In the genomic region with DNA sequence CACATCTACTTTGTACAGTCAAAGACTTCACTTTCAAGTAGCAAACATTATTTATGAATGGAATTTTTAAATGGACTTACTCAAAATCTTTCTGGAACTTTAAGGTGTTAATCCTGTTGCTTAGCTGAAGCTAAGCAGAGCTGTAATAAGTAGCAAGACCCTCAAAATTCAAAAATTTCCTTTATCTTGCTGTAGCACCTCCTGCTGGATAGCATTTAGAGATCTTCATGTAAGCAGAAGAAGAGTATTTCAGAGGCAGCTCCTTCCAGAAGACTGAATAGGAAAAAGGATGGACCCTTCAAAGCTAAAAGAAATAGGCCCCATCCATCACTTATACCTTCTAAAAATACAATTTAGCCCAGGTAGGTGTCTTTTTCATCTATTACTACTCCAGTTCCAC, we compare ENCODE assay signal across 8 cellular contexts. TPM values are rescaled to one million over a fixed set of nuclear protein-coding genes. Genes with fewer than 3 reads are reported as not detected.
A peak's percentile ranks its signal among the peaks of the same experiment; 100 is the strongest.
DNase-seq lines count a peak whose midpoint lies in the region; ATAC-seq and TF ChIP-seq lines count a peak whose summit lies in the region.

No MANE protein-coding gene starts in this region.

- TF ChIP-seq POLR2A in vagina (IDR thresholded peaks at IDR 0.05) = no peak

- in situ Hi-C loops in SK-MEL-5 (cut with HindIII; ENCODE audit: low pct_unique_long_range_greater_than_20kb, low sequenced_read_pairs) = no loop called here

- DNase-seq in stimulated activated naive CD8-positive, alpha-beta T cell treated with anti-CD3 and anti-CD28 coated beads, Interleukin-15, Interleukin-2, amounts not matched to agents 100 U/mL and 50 U/mL, for 24 hours = no peak
- DNase-seq in SK-MEL-5 (ENCODE audit: low read depth, low spot score) (peak; percentile 11), fibroblast of mammary gland (ENCODE audit: low read depth) (no peak), vagina (ENCODE audit: extremely low spot score in 2 of 2) (no peak), H7 (no peak), NOMO-1 treated with DMSO at 0.1 percent for 48 hours (lab: John Stamatoyannopoulos, UW; ENCODE audit: unreplicated experiment) (no peak)

- no peak for ATAC-seq in stimulated activated naive CD8-positive, alpha-beta T cell treated with anti-CD3 and anti-CD28 coated beads, Interleukin-15, Interleukin-2, amounts not matched to agents 100 U/mL and 50 U/mL, for 24 hours
- no peak for ATAC-seq in GM19452 (IDR thresholded peaks at IDR 0.05; ENCODE audit: unreplicated experiment)

- peaks cover 70% of the 10 kb centered on the region for H3K4me1 Mint-ChIP-seq in stimulated activated naive CD8-positive, alpha-beta T cell treated with anti-CD3 and anti-CD28 coated beads, Interleukin-15, Interleukin-2, amounts not matched to agents 100 ng/mL and 50 ng/mL, for 24 hours (ENCODE audit: low read depth)

- H3K27me3 Mint-ChIP-seq in stimulated activated naive CD8-positive, alpha-beta T cell treated with anti-CD3 and anti-CD28 coated beads, Interleukin-15, Interleukin-2, amounts not matched to agents 100 ng/mL and 50 ng/mL, for 24 hours = no peaks in the 10 kb centered on the region

- H3K36me3 Mint-ChIP-seq in stimulated activated naive CD8-positive, alpha-beta T cell treated with anti-CD3 and anti-CD28 coated beads, Interleukin-15, Interleukin-2, amounts not matched to agents 100 ng/mL and 50 ng/mL, for 24 hours (ENCODE audit: low read depth) = no peaks in the 10 kb centered on the region

- peaks cover 50% of the 10 kb centered on the region for H3K4me1 ChIP-seq in vagina

- H3K4me3 Mint-ChIP-seq in stimulated activated naive CD8-positive, alpha-beta T cell treated with anti-CD3 and anti-CD28 coated beads, Interleukin-15, Interleukin-2, amounts not matched to agents 100 ng/mL and 50 ng/mL, for 24 hours = peak overlapping the region; percentile 2

- no peaks in the 10 kb centered on the region for H3K9me3 ChIP-seq in vagina

- H3K4me3 ChIP-seq in fibroblast of mammary gland (ENCODE audit: control insufficient read depth, low read depth, low read length) = no peak overlapping the region
- peak overlapping the region in 1 of 2 donors; percentile 8 for H3K4me3 ChIP-seq in vagina
- no peak overlapping the region for H3K4me3 ChIP-seq in H7 (ENCODE audit: insufficient read depth, low read depth, low read length)

- intact Hi-C loops in vagina (cut with DNase I) = no loop called here

- H3K27ac Mint-ChIP-seq in stimulated activated naive CD8-positive, alpha-beta T cell treated with anti-CD3 and anti-CD28 coated beads, Interleukin-15, Interleukin-2, amounts not matched to agents 100 ng/mL and 50 ng/mL, for 24 hours = no peak overlapping the region

- H3K27ac ChIP-seq in vagina = peak overlapping the region; percentile 97

- H3K27me3 ChIP-seq in vagina = no peaks in the 10 kb centered on the region
- H3K27me3 ChIP-seq in H7 (ENCODE audit: control insufficient read depth, insufficient read depth, low read length) = no peaks in the 10 kb centered on the region

- TF ChIP-seq CTCF in fibroblast of mammary gland (conservative IDR thresholded peaks at IDR 0.05; ENCODE audit: control insufficient read depth, insufficient read depth, low read depth, low read length) (peak; percentile 46), vagina (IDR thresholded peaks at IDR 0.05) (no peak)

- H3K36me3 ChIP-seq in vagina (no peaks in the 10 kb centered on the region), H7 (replicated peaks; ENCODE audit: control insufficient read depth, insufficient read depth, low read length) (no peaks in the 10 kb centered on the region)

- no peaks in the 10 kb centered on the region for H3K9me3 Mint-ChIP-seq in stimulated activated naive CD8-positive, alpha-beta T cell treated with anti-CD3 and anti-CD28 coated beads, Interleukin-15, Interleukin-2, amounts not matched to agents 100 ng/mL and 50 ng/mL, for 24 hours

RNA-seq across cellular contexts. Expression of gene PHF21A, which starts 3.4 kb away (rescaled TPM):
- total RNA-seq in SK-MEL-5 (2014; rRNA removed; shearing (Covaris generic)) = 15.2 and 15.3 TPM in 2 replicates
- polyA plus RNA-seq in SK-MEL-5 (2015; cell fraction: cytosol; rRNA removed) = 22.0 and 43.5 TPM in 2 replicates
- 35.5 and 45.0 TPM in 2 replicates for polyA plus RNA-seq in SK-MEL-5 (2015; cell fraction: nucleus; rRNA removed)
- total RNA-seq in vagina = 66.8 TPM
- total RNA-seq in H7 (2014; rRNA removed; shearing (Covaris generic)) = 10.1 and 17.6 TPM in 2 replicates
